In the genomic region with DNA sequence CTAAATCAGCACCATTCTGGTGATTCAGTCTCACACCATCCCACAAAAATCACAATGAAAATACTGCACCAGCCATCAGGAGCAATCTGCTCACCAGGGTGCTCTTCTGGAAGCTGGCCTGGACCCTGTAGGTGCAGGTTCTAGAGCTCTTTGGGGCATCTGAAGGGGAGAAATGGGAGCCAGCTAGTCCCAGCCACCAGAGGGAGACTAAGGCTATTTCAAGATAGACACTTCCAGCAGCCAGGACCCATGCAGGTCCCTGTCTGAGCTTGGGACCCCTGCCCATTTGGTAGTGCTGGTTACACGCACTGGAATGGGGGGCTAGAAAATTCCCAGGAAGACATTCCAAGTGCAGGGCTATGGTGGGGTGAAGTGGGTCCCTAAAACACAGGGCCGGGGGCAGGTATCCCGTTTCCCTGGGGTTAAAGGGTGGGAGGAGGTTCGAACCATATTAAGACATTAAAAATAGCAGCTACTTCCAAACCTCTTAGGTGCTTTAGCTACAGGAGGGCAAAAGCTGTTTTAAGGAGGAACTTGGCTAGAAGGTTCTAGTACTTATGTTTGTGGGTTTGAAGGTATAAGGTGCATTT, we compare ENCODE assay signal across 2 cellular contexts.
TF ChIP-seq lines count a peak whose summit lies in the region.

No MANE protein-coding gene starts in this region.

TF ChIP-seq in K562, 482 proteins besides CTCF, POLR2A, EP300 and RAD21:
- 0 out of 2 replicates have a peak, but pooled peaks have one; percentile 25 for TF ChIP-seq SMC3 (conservative IDR thresholded peaks at IDR 0.05; ENCODE audit: insufficient read depth, low read depth, low read length)
- no peak for TF ChIP-seq BMI1 (IDR thresholded peaks at IDR 0.05; ENCODE audit: low read length)

TF ChIP-seq in HepG2, 621 proteins besides CTCF, POLR2A, EP300 and RAD21:
- 0 out of 2 replicates have a peak, but pooled peaks have one; percentile 23 for TF ChIP-seq ZNF33B (CRISPR knock-in tag; IDR thresholded peaks at IDR 0.05)
- no peak for TF ChIP-seq STAT6 (CRISPR knock-in tag; IDR thresholded peaks at IDR 0.05; ENCODE audit: borderline replicate concordance)
- no peak for TF ChIP-seq ZNF350 (CRISPR knock-in tag; IDR thresholded peaks at IDR 0.05; ENCODE audit: borderline replicate concordance, low read depth)
- peak; percentile 21 for TF ChIP-seq RBM22 (optimal IDR thresholded peaks at IDR 0.05; ENCODE audit: low read length)
- TF ChIP-seq STAG1 (CRISPR knock-in tag; IDR thresholded peaks at IDR 0.05): peak; percentile 82
- peak; percentile 85 for TF ChIP-seq SMC3 (IDR thresholded peaks at IDR 0.05; ENCODE audit: low read length)
- peak; percentile 76 for TF ChIP-seq XRCC5 (optimal IDR thresholded peaks at IDR 0.05; ENCODE audit: low read length)
- no peak for TF ChIP-seq NR0B2 (CRISPR knock-in tag; IDR thresholded peaks at IDR 0.05)
- TF ChIP-seq EED (CRISPR knock-in tag; IDR thresholded peaks at IDR 0.05): no peak
- TF ChIP-seq KIAA2018 (CRISPR knock-in tag; IDR thresholded peaks at IDR 0.05; ENCODE audit: borderline replicate concordance): no peak
- peak; percentile 21; the same call in 1 of the 2 replicates for TF ChIP-seq ZNF788 (CRISPR knock-in tag; IDR thresholded peaks at IDR 0.05; ENCODE audit: borderline replicate concordance)
